14 cellular contexts compared by ENCODE assay signal in the genomic region with DNA sequence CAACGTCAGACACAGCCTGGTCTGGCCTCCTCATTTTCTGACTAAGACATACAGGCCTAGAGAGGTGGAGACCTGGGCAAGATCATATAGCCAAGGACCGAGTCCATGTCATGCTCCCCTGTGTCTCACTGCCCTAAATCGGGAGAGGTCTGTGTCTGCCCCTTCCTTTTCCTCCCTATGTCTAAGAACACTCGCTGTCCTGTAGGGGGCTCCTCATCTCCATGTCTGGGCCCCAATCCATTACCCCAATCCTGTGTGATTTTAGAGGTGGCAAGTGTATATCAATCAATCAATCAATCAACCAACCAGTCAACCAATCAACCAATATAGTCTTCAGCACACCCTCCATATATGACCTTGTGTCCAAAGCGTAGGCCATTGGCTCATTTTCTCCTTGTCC.
A peak's percentile ranks its signal among the peaks of the same experiment; 100 is the strongest.
DNase-seq lines count a peak whose midpoint lies in the region; ATAC-seq and TF ChIP-seq lines count a peak whose summit lies in the region.
"Had no signal": no experiment of that assay in that cellular context is flagged by ENCODE, and none has a peak within 500 bp of the region (broad histone marks: within the 10 kb centered on the region; RNA-seq: fewer than 3 reads in every experiment).

No MANE protein-coding gene starts in this region.

- TF ChIP-seq CTCF in AG10803 (conservative IDR thresholded peaks at IDR 0.05; ENCODE audit: low read length) (peak; percentile 15; the same call in 1 of the 2 replicates), GM12874 (IDR thresholded peaks at IDR 0.05; ENCODE audit: insufficient read depth, low read depth, low read length) (peak; percentile 28; the same call in 1 of the 2 replicates), NB4 (IDR thresholded peaks at IDR 0.05; ENCODE audit: low read depth, low read length) (peak; percentile 45), endothelial cell (IDR thresholded peaks at IDR 0.05; ENCODE audit: unreplicated experiment) (peak; percentile 14)

- H3K36me3 Mint-ChIP-seq in endothelial cell (ENCODE audit: low read depth, unreplicated experiment): no peaks in the 10 kb centered on the region
- H3K36me3 Mint-ChIP-seq in activated T-cell treated with anti-CD3 and anti-CD28 coated beads, Interleukin-2, amount 50 U/mL, for 4 hours (ENCODE audit: insufficient read depth): no peaks in the 10 kb centered on the region

- H3K9me3 Mint-ChIP-seq in endothelial cell (ENCODE audit: unreplicated experiment): peaks cover 5% of the 10 kb centered on the region
- H3K9me3 Mint-ChIP-seq in activated T-cell treated with anti-CD3 and anti-CD28 coated beads, Interleukin-2, amount 50 U/mL, for 4 hours: no peaks in the 10 kb centered on the region
- H3K9me3 Mint-ChIP-seq: activated naive CD8-positive, alpha-beta T cell treated with anti-CD3 and anti-CD28 coated beads, Interleukin-2, amount 50 U/mL, for 24 hours; activated T-cell treated with anti-CD3 and anti-CD28 coated beads, Interleukin-2, amount 50 U/mL, for 24 hours; stimulated activated naive CD8-positive, alpha-beta T cell treated with anti-CD3 and anti-CD28 coated beads, Interleukin-15, Interleukin-2, amounts not matched to agents 100 ng/mL and 50 ng/mL, for 24 hours had no signal

- no peak for ATAC-seq in activated T-cell treated with anti-CD3 and anti-CD28 coated beads, Interleukin-2, amount 50 U/mL, for 4 hours
- ATAC-seq: activated naive CD8-positive, alpha-beta T cell treated with anti-CD3 and anti-CD28 coated beads, Interleukin-2, amount 50 U/mL, for 24 hours had no signal

- H3K27ac Mint-ChIP-seq in endothelial cell (ENCODE audit: unreplicated experiment): no peak overlapping the region
- H3K27ac Mint-ChIP-seq: activated naive CD8-positive, alpha-beta T cell treated with anti-CD3 and anti-CD28 coated beads, Interleukin-2, amount 50 U/mL, for 24 hours; activated T-cell treated with anti-CD3 and anti-CD28 coated beads, Interleukin-2, amount 50 U/mL, for 24 hours; stimulated activated naive CD8-positive, alpha-beta T cell treated with anti-CD3 and anti-CD28 coated beads, Interleukin-15, Interleukin-2, amounts not matched to agents 100 ng/mL and 50 ng/mL, for 24 hours had no signal

- no peak overlapping the region for H3K4me3 Mint-ChIP-seq in endothelial cell (ENCODE audit: unreplicated experiment)
- H3K4me3 Mint-ChIP-seq in activated T-cell treated with anti-CD3 and anti-CD28 coated beads, Interleukin-2, amount 50 U/mL, for 4 hours: no peak overlapping the region
- H3K4me3 Mint-ChIP-seq: activated naive CD8-positive, alpha-beta T cell treated with anti-CD3 and anti-CD28 coated beads, Interleukin-2, amount 50 U/mL, for 24 hours; activated T-cell treated with anti-CD3 and anti-CD28 coated beads, Interleukin-2, amount 50 U/mL, for 24 hours; stimulated activated naive CD8-positive, alpha-beta T cell treated with anti-CD3 and anti-CD28 coated beads, Interleukin-15, Interleukin-2, amounts not matched to agents 100 ng/mL and 50 ng/mL, for 24 hours had no signal

- H3K4me1 Mint-ChIP-seq in endothelial cell (ENCODE audit: unreplicated experiment): no peaks in the 10 kb centered on the region
- no peaks in the 10 kb centered on the region for H3K4me1 Mint-ChIP-seq in activated T-cell treated with anti-CD3 and anti-CD28 coated beads, Interleukin-2, amount 50 U/mL, for 4 hours (ENCODE audit: low read depth)
- H3K4me1 Mint-ChIP-seq: activated naive CD8-positive, alpha-beta T cell treated with anti-CD3 and anti-CD28 coated beads, Interleukin-2, amount 50 U/mL, for 24 hours had no signal

- TF ChIP-seq POLR2A in NB4 (IDR thresholded peaks at IDR 0.05; ENCODE audit: extremely low read depth, insufficient read length): no peak

- peaks cover 4% of the 10 kb centered on the region for H3K27me3 Mint-ChIP-seq in endothelial cell (ENCODE audit: unreplicated experiment)
- peaks cover 3% of the 10 kb centered on the region for H3K27me3 Mint-ChIP-seq in activated T-cell treated with anti-CD3 and anti-CD28 coated beads, Interleukin-2, amount 50 U/mL, for 4 hours (ENCODE audit: low read depth)

- no peak overlapping the region for H3K4me3 ChIP-seq in AG10803 (ENCODE audit: low read length)
- H3K4me3 ChIP-seq in NB4 (ENCODE audit: low read depth, low read length): no peak overlapping the region
- H3K4me3 ChIP-seq: BLaER1 treated with 17β-estradiol and CSF1 and Interleukin-3, amounts not matched to agents 10 nM and 100 nM had no signal

- DNase-seq in AG10803 (ENCODE audit: low read depth): no peak
- DNase-seq in NB4 (ENCODE audit: low read depth): peak; percentile 21
- DNase-seq in endothelial cell (ENCODE audit: low spot score): no peak
- no peak for DNase-seq in Kasumi-1 (lab: John Stamatoyannopoulos, UW)
- DNase-seq in effector CD8-positive, alpha-beta T cell (lab: John Stamatoyannopoulos, UW): no peak
- DNase-seq in kidney tubule cell (ENCODE audit: low spot score): no peak
- DNase-seq in activated T-cell treated with anti-CD3 and anti-CD28 coated beads, Interleukin-2, amount 50 U/mL, for 4 hours: no peak
- DNase-seq: activated CD4-positive, alpha-beta T cell treated with anti-CD3 and anti-CD28 coated beads for 4 hours; activated naive CD8-positive, alpha-beta T cell treated with anti-CD3 and anti-CD28 coated beads, Interleukin-2, amount 50 U/mL, for 24 hours; activated T-cell treated with anti-CD3 and anti-CD28 coated beads, Interleukin-2, amount 50 U/mL, for 24 hours; NCI-H226 had no signal
